1 cellular context compared by ENCODE assay signal in genomic region chr14:45083979-45084722, GRCh38.
TF ChIP-seq lines count a peak whose summit lies in the region.

TSS of gene PRPF39 (plus strand) at chr14:45084116. CDS start at chr14:45095240, 11,124 bp downstream.

TF ChIP-seq in K562, 482 proteins besides CTCF, POLR2A, EP300 and RAD21 (continued from another document and continues in another):
- TF ChIP-seq MEIS2 (IDR thresholded peaks at IDR 0.05; ENCODE audit: partially characterized antibody), result peak; percentile 70
- TF ChIP-seq PYGO2 (tag; IDR thresholded peaks at IDR 0.05), result no peak
- no peak for TF ChIP-seq ZNF561 (CRISPR knock-in tag; conservative IDR thresholded peaks at IDR 0.05)
- TF ChIP-seq PHF8 (IDR thresholded peaks at IDR 0.05; ENCODE audit: borderline replicate concordance, low read length), result peak; percentile 93
- TF ChIP-seq TAF7 (tag; IDR thresholded peaks at IDR 0.05), result peak; percentile 50; the same call in 1 of the 2 replicates
- TF ChIP-seq PRDM10 (IDR thresholded peaks at IDR 0.05; ENCODE audit: partially characterized antibody), result no peak
- TF ChIP-seq ZNF408 (CRISPR knock-in tag; IDR thresholded peaks at IDR 0.05; ENCODE audit: low read depth), result no peak
- peak; percentile 78 for TF ChIP-seq KDM5B (IDR thresholded peaks at IDR 0.05; ENCODE audit: insufficient replicate concordance, low read depth, low read length)
- 0 out of 2 replicates have a peak, but pooled peaks have one; percentile 8 for TF ChIP-seq DPF2 (IDR thresholded peaks at IDR 0.05)
- no peak for TF ChIP-seq THRAP3 (IDR thresholded peaks at IDR 0.05; ENCODE audit: borderline replicate concordance)
- no peak for TF ChIP-seq CEBPB (tag; IDR thresholded peaks at IDR 0.05)
- no peak for TF ChIP-seq ZFP30 (CRISPR knock-in tag; IDR thresholded peaks at IDR 0.05; ENCODE audit: borderline replicate concordance)
- no peak for TF ChIP-seq TCF7L2 (IDR thresholded peaks at IDR 0.05; ENCODE audit: low read depth, low read length)
- no peak for TF ChIP-seq PTTG1 (tag; IDR thresholded peaks at IDR 0.05; ENCODE audit: low read depth)
- TF ChIP-seq ZFX (CRISPR knock-in tag; IDR thresholded peaks at IDR 0.05), result peak; percentile 91
- TF ChIP-seq CREM (IDR thresholded peaks at IDR 0.05; ENCODE audit: low read depth), result peak; percentile 31; the same call in 1 of the 2 replicates
- TF ChIP-seq PPARD (CRISPR knock-in tag; IDR thresholded peaks at IDR 0.05), result no peak
- TF ChIP-seq L3MBTL2 (IDR thresholded peaks at IDR 0.05), result peak; percentile 74
- TF ChIP-seq SAP30 (IDR thresholded peaks at IDR 0.05; ENCODE audit: borderline replicate concordance, insufficient read depth, low read depth, low read length, poor library complexity, severe bottlenecking), result no peak
- TF ChIP-seq NCOA2 (IDR thresholded peaks at IDR 0.05; ENCODE audit: partially characterized antibody in 2 of 2), result no peak
- TF ChIP-seq ATF1 (CRISPR knock-in tag; IDR thresholded peaks at IDR 0.05), result no peak
- TF ChIP-seq ATF1 (tag; IDR thresholded peaks at IDR 0.05), result no peak
- TF ChIP-seq ARID3B (CRISPR knock-in tag; IDR thresholded peaks at IDR 0.05; ENCODE audit: borderline replicate concordance), result no peak
- TF ChIP-seq ETS1 (conservative IDR thresholded peaks at IDR 0.05; ENCODE audit: control insufficient read depth, low read depth, low read length), result no peak
- no peak for TF ChIP-seq SMARCA5 (IDR thresholded peaks at IDR 0.05)
- no peak for TF ChIP-seq SNRNP70 (optimal IDR thresholded peaks at IDR 0.05; ENCODE audit: low read depth, low read length)
- TF ChIP-seq ZBTB2 (IDR thresholded peaks at IDR 0.05), result peak; percentile 69; the same call in 1 of the 2 replicates
- TF ChIP-seq KLF13 (tag; IDR thresholded peaks at IDR 0.05; ENCODE audit: borderline replicate concordance, low read depth), result no peak
- no peak for TF ChIP-seq ZNF830 (CRISPR knock-in tag; IDR thresholded peaks at IDR 0.05)
- TF ChIP-seq CTCFL (IDR thresholded peaks at IDR 0.05; ENCODE audit: borderline replicate concordance, insufficient read depth, low read depth, low read length, poor library complexity, severe bottlenecking), result no peak
- no peak for TF ChIP-seq ZNF75A (CRISPR knock-in tag; IDR thresholded peaks at IDR 0.05)
- TF ChIP-seq PBX2 (CRISPR knock-in tag; IDR thresholded peaks at IDR 0.05; ENCODE audit: low read depth), result no peak
- TF ChIP-seq PBX2 (tag; conservative IDR thresholded peaks at IDR 0.05; ENCODE audit: low read depth), result no peak
- no peak for TF ChIP-seq ZNF3 (CRISPR knock-in tag; IDR thresholded peaks at IDR 0.05)
- no peak for TF ChIP-seq KLF16 (IDR thresholded peaks at IDR 0.05)
- TF ChIP-seq FOXA1 (IDR thresholded peaks at IDR 0.05; ENCODE audit: borderline replicate concordance), result no peak
- TF ChIP-seq EGR1 (conservative IDR thresholded peaks at IDR 0.05), result peak; percentile 38; the same call in 1 of the 2 replicates
- 0 out of 2 replicates have a peak, but pooled peaks have one; percentile 33 for TF ChIP-seq ZNF592 (IDR thresholded peaks at IDR 0.05)
- TF ChIP-seq SMAD1 (IDR thresholded peaks at IDR 0.05; ENCODE audit: low read depth, low read length, partially characterized antibody), result no peak
- TF ChIP-seq ZNF778 (CRISPR knock-in tag; IDR thresholded peaks at IDR 0.05), result no peak
- no peak for TF ChIP-seq KLF10 (CRISPR knock-in tag; IDR thresholded peaks at IDR 0.05)
- TF ChIP-seq NONO (IDR thresholded peaks at IDR 0.05; ENCODE audit: low read depth in 2 of 2, low read length in 1 of 2), result no peak
- TF ChIP-seq E2F1 (CRISPR knock-in tag; IDR thresholded peaks at IDR 0.05), result no peak
- TF ChIP-seq ZNF77 (CRISPR knock-in tag; IDR thresholded peaks at IDR 0.05), result no peak
- no peak for TF ChIP-seq ZNF655 (CRISPR knock-in tag; IDR thresholded peaks at IDR 0.05)
- no peak for TF ChIP-seq ZFP36 (IDR thresholded peaks at IDR 0.05; ENCODE audit: low read depth, low read length, partially characterized antibody)
- TF ChIP-seq BACH1 (tag; IDR thresholded peaks at IDR 0.05), result no peak
- no peak for TF ChIP-seq POU5F1 (IDR thresholded peaks at IDR 0.05; ENCODE audit: borderline replicate concordance, low read depth, low read length, partially characterized antibody)
